Comparison of ENCODE assay signal across 25 cellular contexts in genomic region chr2:133431289-133431688, GRCh38.
A peak's percentile ranks its signal among the peaks of the same experiment; 100 is the strongest.
DNase-seq lines count a peak whose midpoint lies in the region; FAIRE-seq and TF ChIP-seq lines count a peak whose summit lies in the region.
"Had no signal": no experiment of that assay in that cellular context is flagged by ENCODE, and none has a peak within 500 bp of the region (broad histone marks: within the 10 kb centered on the region; RNA-seq: fewer than 3 reads in every experiment).

No MANE protein-coding gene starts in this region.

- peak; percentile 12 for DNase-seq in EL
- DNase-seq in RPMI7951 (ENCODE audit: low read depth): peak; percentile 42
- peak; percentile 86 for DNase-seq in bronchial epithelial cell (ENCODE audit: low read depth)
- peak; percentile 46 for DNase-seq in left kidney (ENCODE audit: low read depth, low spot score)
- DNase-seq in NCI-H2081 (lab: John Stamatoyannopoulos, UW): no peak
- DNase-seq in stimulated activated CD4-positive, alpha-beta T cell treated with anti-CD3 and anti-CD28 coated beads, Interleukin-4, amount 100 ng/mL, for 24 hours: no peak
- DNase-seq in activated CD4-positive, alpha-beta T cell treated with anti-CD3 and anti-CD28 coated beads, Interleukin-2, amount 10 ng/mL, durations not matched to agents 7 days and 5 days: no peak
- no peak for DNase-seq in NCI-H82 treated with DMSO at 0.1 percent for 48 hours (lab: John Stamatoyannopoulos, UW; ENCODE audit: unreplicated experiment)
- DNase-seq: activated CD4-positive, alpha-beta T cell treated with anti-CD3 and anti-CD28 coated beads for 36 hours; activated naive CD8-positive, alpha-beta T cell treated with anti-CD3 and anti-CD28 coated beads for 36 hours; CD4-positive, CD25-positive, alpha-beta regulatory T cell; DMS79; foreskin fibroblast; H7; left cardiac atrium; midbrain; NCI-H1105 treated with DMSO at 0.1 percent for 48 hours; NCI-H2107; NCI-H526; stimulated activated CD4-positive, alpha-beta T cell treated with anti-CD3 and anti-CD28 coated beads, Interleukin-2, amount 100 ng/mL, for 24 hours; stimulated activated naive CD4-positive, alpha-beta T cell; T-cell had no signal

- POLR2A ChIA-PET in activated CD4-positive, alpha-beta T cell treated with anti-CD3 and anti-CD28 coated beads, Interleukin-2, amount 10 ng/mL, durations not matched to agents 7 days and 5 days (lab: Charles Lee): no interaction called here

- H3K27ac Mint-ChIP-seq in activated CD4-positive, alpha-beta T cell treated with anti-CD3 and anti-CD28 coated beads, Interleukin-2, amount 10 ng/mL, durations not matched to agents 7 days and 5 days: no peak overlapping the region
- H3K27ac Mint-ChIP-seq: activated CD4-positive, alpha-beta T cell treated with anti-CD3 and anti-CD28 coated beads for 36 hours; activated naive CD8-positive, alpha-beta T cell treated with anti-CD3 and anti-CD28 coated beads for 36 hours; CD4-positive, CD25-positive, alpha-beta regulatory T cell; natural killer cell treated with Interleukin-12 subunit alpha and Interleukin-12 subunit beta and Interleukin-15 and Interleukin-18, amount 100 ng/mL, for 72 hours; T-cell had no signal

- H3K27me3 Mint-ChIP-seq in activated CD4-positive, alpha-beta T cell treated with anti-CD3 and anti-CD28 coated beads, Interleukin-2, amount 10 ng/mL, durations not matched to agents 7 days and 5 days: no peaks in the 10 kb centered on the region
- H3K27me3 Mint-ChIP-seq: activated CD4-positive, alpha-beta T cell treated with anti-CD3 and anti-CD28 coated beads for 36 hours; activated naive CD8-positive, alpha-beta T cell treated with anti-CD3 and anti-CD28 coated beads for 36 hours; CD4-positive, CD25-positive, alpha-beta regulatory T cell; natural killer cell treated with Interleukin-12 subunit alpha and Interleukin-12 subunit beta and Interleukin-15 and Interleukin-18, amount 100 ng/mL, for 72 hours had no signal

- no peaks in the 10 kb centered on the region for H3K27me3 ChIP-seq in bronchial epithelial cell (ENCODE audit: control insufficient read depth, insufficient read depth, low read length)

- TF ChIP-seq CTCF in bronchial epithelial cell (IDR thresholded peaks at IDR 0.05; ENCODE audit: insufficient read depth, low read length, severe bottlenecking): no peak

- no peak for FAIRE-seq in bronchial epithelial cell (lab: Jason Lieb, UNC)
- FAIRE-seq: TTC549 had no signal

- no peaks in the 10 kb centered on the region for H3K36me3 ChIP-seq in bronchial epithelial cell (ENCODE audit: control insufficient read depth, insufficient read depth, low read length)
- H3K36me3 ChIP-seq: thoracic aorta had no signal

- no peak overlapping the region for H3K4me3 ChIP-seq in bronchial epithelial cell (ENCODE audit: low read depth, low read length)
- H3K4me3 ChIP-seq: thoracic aorta had no signal

- no peaks in the 10 kb centered on the region for H3K36me3 Mint-ChIP-seq in activated CD4-positive, alpha-beta T cell treated with anti-CD3 and anti-CD28 coated beads, Interleukin-2, amount 10 ng/mL, durations not matched to agents 7 days and 5 days (ENCODE audit: low read depth)
- H3K36me3 Mint-ChIP-seq: activated naive CD8-positive, alpha-beta T cell treated with anti-CD3 and anti-CD28 coated beads for 36 hours; CD4-positive, CD25-positive, alpha-beta regulatory T cell; T-cell had no signal

- no peak overlapping the region for H3K4me3 Mint-ChIP-seq in activated CD4-positive, alpha-beta T cell treated with anti-CD3 and anti-CD28 coated beads, Interleukin-2, amount 10 ng/mL, durations not matched to agents 7 days and 5 days
- H3K4me3 Mint-ChIP-seq: activated CD4-positive, alpha-beta T cell treated with anti-CD3 and anti-CD28 coated beads for 36 hours; activated naive CD8-positive, alpha-beta T cell treated with anti-CD3 and anti-CD28 coated beads for 36 hours; CD4-positive, CD25-positive, alpha-beta regulatory T cell; natural killer cell treated with Interleukin-12 subunit alpha and Interleukin-12 subunit beta and Interleukin-15 and Interleukin-18, amount 100 ng/mL, for 72 hours; T-cell had no signal

- CTCF ChIA-PET in activated CD4-positive, alpha-beta T cell treated with anti-CD3 and anti-CD28 coated beads, Interleukin-2, amount 10 ng/mL, durations not matched to agents 7 days and 5 days (lab: Charles Lee): no interaction called here

- no peaks in the 10 kb centered on the region for H3K4me1 Mint-ChIP-seq in activated CD4-positive, alpha-beta T cell treated with anti-CD3 and anti-CD28 coated beads, Interleukin-2, amount 10 ng/mL, durations not matched to agents 7 days and 5 days
- H3K4me1 Mint-ChIP-seq: activated CD4-positive, alpha-beta T cell treated with anti-CD3 and anti-CD28 coated beads for 36 hours; activated naive CD8-positive, alpha-beta T cell treated with anti-CD3 and anti-CD28 coated beads for 36 hours; CD4-positive, CD25-positive, alpha-beta regulatory T cell; T-cell had no signal

- H3K9me3 Mint-ChIP-seq in activated CD4-positive, alpha-beta T cell treated with anti-CD3 and anti-CD28 coated beads, Interleukin-2, amount 10 ng/mL, durations not matched to agents 7 days and 5 days: no peaks in the 10 kb centered on the region
- H3K9me3 Mint-ChIP-seq: activated naive CD8-positive, alpha-beta T cell treated with anti-CD3 and anti-CD28 coated beads for 36 hours had no signal

Comparison
In these comparisons a context has a peak if more than half of its experiments do, and no peak if none do; other contexts are left out.
1. DNase-seq: peak in EL (single experiment), RPMI7951 (single experiment), bronchial epithelial cell (single experiment) and left kidney (single experiment); none in NCI-H2081 (0 of 2), stimulated activated CD4-positive, alpha-beta T cell treated with anti-CD3 and anti-CD28 coated beads, Interleukin-4, amount 100 ng/mL, for 24 hours (single experiment), activated CD4-positive, alpha-beta T cell treated with anti-CD3 and anti-CD28 coated beads, Interleukin-2, amount 10 ng/mL, durations not matched to agents 7 days and 5 days (single experiment) and NCI-H82 treated with DMSO at 0.1 percent for 48 hours (single experiment).